In genomic region chr2:233418052-233418760, GRCh38 we compare ENCODE assay signal across 1 cellular context.
TF ChIP-seq lines count a peak whose summit lies in the region.

No MANE protein-coding gene starts in this region.

TF ChIP-seq in HCT116, 20 proteins besides CTCF, POLR2A, EP300 and RAD21 (continued from another document):
- no peak for TF ChIP-seq REST (IDR thresholded peaks at IDR 0.05; ENCODE audit: low read depth)
- no peak for TF ChIP-seq EZH2phosphoT487 (IDR thresholded peaks at IDR 0.05; ENCODE audit: borderline replicate concordance)
- TF ChIP-seq JUND (IDR thresholded peaks at IDR 0.05): no peak
- no peak for TF ChIP-seq CBX3 (IDR thresholded peaks at IDR 0.05; ENCODE audit: low read depth)
- no peak for TF ChIP-seq SP1 (IDR thresholded peaks at IDR 0.05; ENCODE audit: low read depth)
- TF ChIP-seq EGR1 (IDR thresholded peaks at IDR 0.05; ENCODE audit: low read depth): no peak
